In the genomic region with DNA sequence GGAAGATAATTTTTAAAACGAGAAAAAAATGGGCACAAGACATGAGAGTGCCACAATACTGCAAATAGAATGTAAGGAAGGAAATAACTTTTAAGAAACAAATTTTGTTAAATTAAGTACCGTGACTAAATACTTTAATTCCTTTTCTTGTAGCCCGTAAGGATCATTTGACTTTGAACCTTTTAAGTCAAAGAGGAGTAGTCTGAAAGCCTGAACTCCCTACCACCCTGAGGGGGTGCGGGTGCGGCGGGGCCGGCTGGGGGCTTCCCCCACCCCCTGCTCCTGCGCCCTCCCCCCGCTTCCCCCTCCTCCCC, we compare ENCODE assay signal across 10 cellular contexts. TPM values are rescaled to one million over a fixed set of nuclear protein-coding genes. Genes with fewer than 3 reads are reported as not detected.
DNase-seq lines count a peak whose midpoint lies in the region; ATAC-seq, FAIRE-seq and TF ChIP-seq lines count a peak whose summit lies in the region.
"Had no signal": no experiment of that assay in that cellular context is flagged by ENCODE, and none has a peak within 500 bp of the region (broad histone marks: within the 10 kb centered on the region; RNA-seq: fewer than 3 reads in every experiment).

No MANE protein-coding gene starts in this region.

- TF ChIP-seq CTCF in natural killer cell (IDR thresholded peaks at IDR 0.05): no peak

- H3K27me3 Mint-ChIP-seq in stimulated activated naive CD8-positive, alpha-beta T cell treated with anti-CD3 and anti-CD28 coated beads, Interleukin-15, Interleukin-2, amounts not matched to agents 100 ng/mL and 50 ng/mL, for 24 hours: peaks cover 65% of the 10 kb centered on the region
- no peaks in the 10 kb centered on the region for H3K27me3 Mint-ChIP-seq in effector memory CD8-positive, alpha-beta T cell
- peaks cover 14 to 40% of the 10 kb centered on the region in 2 donors for H3K27me3 Mint-ChIP-seq in natural killer cell (ENCODE audit: low read depth in 2 of 2)

- peaks cover 9% of the 10 kb centered on the region for H3K36me3 Mint-ChIP-seq in stimulated activated naive CD8-positive, alpha-beta T cell treated with anti-CD3 and anti-CD28 coated beads, Interleukin-15, Interleukin-2, amounts not matched to agents 100 ng/mL and 50 ng/mL, for 24 hours (ENCODE audit: low read depth)
- H3K36me3 Mint-ChIP-seq in effector memory CD8-positive, alpha-beta T cell (ENCODE audit: insufficient read depth): peaks cover 3% of the 10 kb centered on the region
- no peaks in the 10 kb centered on the region for H3K36me3 Mint-ChIP-seq in natural killer cell

- H3K4me3 Mint-ChIP-seq in stimulated activated naive CD8-positive, alpha-beta T cell treated with anti-CD3 and anti-CD28 coated beads, Interleukin-15, Interleukin-2, amounts not matched to agents 100 ng/mL and 50 ng/mL, for 24 hours: peak overlapping the region; percentile 56
- H3K4me3 Mint-ChIP-seq in effector memory CD8-positive, alpha-beta T cell: peak overlapping the region; percentile 29 to 61
- peak overlapping the region; percentile 45 for H3K4me3 Mint-ChIP-seq in natural killer cell

- peaks cover 14% of the 10 kb centered on the region for H3K4me1 Mint-ChIP-seq in stimulated activated naive CD8-positive, alpha-beta T cell treated with anti-CD3 and anti-CD28 coated beads, Interleukin-15, Interleukin-2, amounts not matched to agents 100 ng/mL and 50 ng/mL, for 24 hours (ENCODE audit: low read depth)
- H3K4me1 Mint-ChIP-seq in effector memory CD8-positive, alpha-beta T cell (ENCODE audit: low read depth in 2 of 2): peaks cover 24 to 65% of the 10 kb centered on the region in 2 donors
- peaks cover 19 to 29% of the 10 kb centered on the region in 2 donors for H3K4me1 Mint-ChIP-seq in natural killer cell

- no peak for FAIRE-seq in H54 (lab: Jason Lieb, UNC)
- FAIRE-seq: D721Med had no signal

- intact Hi-C loops in natural killer cell (cut with micrococcal nuclease): no loop called here

- no peak for ATAC-seq in stimulated activated naive CD8-positive, alpha-beta T cell treated with anti-CD3 and anti-CD28 coated beads, Interleukin-15, Interleukin-2, amounts not matched to agents 100 U/mL and 50 U/mL, for 24 hours
- ATAC-seq in effector memory CD8-positive, alpha-beta T cell (replicated peaks): no peak
- no peak for ATAC-seq in natural killer cell

- no peak overlapping the region for H3K27ac Mint-ChIP-seq in stimulated activated naive CD8-positive, alpha-beta T cell treated with anti-CD3 and anti-CD28 coated beads, Interleukin-15, Interleukin-2, amounts not matched to agents 100 ng/mL and 50 ng/mL, for 24 hours
- no peak overlapping the region for H3K27ac Mint-ChIP-seq in effector memory CD8-positive, alpha-beta T cell
- H3K27ac Mint-ChIP-seq in natural killer cell: peak overlapping the region in 1 of 2 donors; percentile 65

- H3K9me3 Mint-ChIP-seq in stimulated activated naive CD8-positive, alpha-beta T cell treated with anti-CD3 and anti-CD28 coated beads, Interleukin-15, Interleukin-2, amounts not matched to agents 100 ng/mL and 50 ng/mL, for 24 hours: peaks cover 12% of the 10 kb centered on the region
- H3K9me3 Mint-ChIP-seq in effector memory CD8-positive, alpha-beta T cell: no peaks in the 10 kb centered on the region
- peaks cover 0 to 2% of the 10 kb centered on the region in 2 donors for H3K9me3 Mint-ChIP-seq in natural killer cell

- no peak for DNase-seq in stimulated activated naive CD8-positive, alpha-beta T cell treated with anti-CD3 and anti-CD28 coated beads, Interleukin-15, Interleukin-2, amounts not matched to agents 100 U/mL and 50 U/mL, for 24 hours
- DNase-seq in effector memory CD8-positive, alpha-beta T cell: no peak
- DNase-seq in natural killer cell: no peak
- DNase-seq in NCI-H2081 (lab: John Stamatoyannopoulos, UW): no peak
- no peak for DNase-seq in H54 (ENCODE audit: insufficient read length, low spot score)
- no peak for DNase-seq in glomerular visceral epithelial cell (ENCODE audit: extremely low spot score)
- DNase-seq in SIG-M5 (lab: John Stamatoyannopoulos, UW): no peak
- DNase-seq: NCI-H1048 had no signal

- TF ChIP-seq POLR2A in H54 (IDR thresholded peaks at IDR 0.05; ENCODE audit: low read depth, low read length): no peak

RNA-seq across cellular contexts. Expression of a gene that starts 0.2 kb away (rescaled TPM):
- total RNA-seq in natural killer cell: 10 to 100 TPM; 23.8 to 32.7 (median 24.9) TPM
